ENCODE assay signal across 10 cellular contexts in genomic region chr3:9224490-9224889, GRCh38. TPM values are rescaled to one million over a fixed set of nuclear protein-coding genes. Genes with fewer than 3 reads are reported as not detected.
DNase-seq lines count a peak whose midpoint lies in the region; ATAC-seq and TF ChIP-seq lines count a peak whose summit lies in the region.
"Had no signal": no experiment of that assay in that cellular context is flagged by ENCODE, and none has a peak within 500 bp of the region (broad histone marks: within the 10 kb centered on the region; RNA-seq: fewer than 3 reads in every experiment).

No MANE protein-coding gene starts in this region.

- intact Hi-C loops in vagina (cut with DNase I), result no loop called here
- intact Hi-C loops in CD4-positive, alpha-beta memory T cell (cut with micrococcal nuclease), result no loop called here

- H3K27me3 ChIP-seq in foreskin keratinocyte (no peaks in the 10 kb centered on the region), vagina (no peaks in the 10 kb centered on the region)
- no peaks in the 10 kb centered on the region for H3K27me3 ChIP-seq in CD4-positive, alpha-beta memory T cell (ENCODE audit: insufficient read depth, low read length)

- TF ChIP-seq POLR2A in vagina (IDR thresholded peaks at IDR 0.05), result no peak

- H3K4me1 ChIP-seq in foreskin keratinocyte (no peaks in the 10 kb centered on the region), vagina (peaks cover 13% of the 10 kb centered on the region)
- no peaks in the 10 kb centered on the region for H3K4me1 ChIP-seq in CD4-positive, alpha-beta memory T cell (ENCODE audit: insufficient read depth, low read length)

- H3K27ac ChIP-seq in foreskin keratinocyte, result no peak overlapping the region
- no peak overlapping the region for H3K27ac ChIP-seq in vagina
- H3K27ac ChIP-seq in CD4-positive, alpha-beta memory T cell (ENCODE audit: low read depth, low read length), result no peak overlapping the region
- H3K27ac ChIP-seq: 22Rv1 had no signal

- H3K4me3 Mint-ChIP-seq in CD4-positive, alpha-beta memory T cell, result no peak overlapping the region
- H3K4me3 Mint-ChIP-seq: activated naive CD4-positive, alpha-beta T cell treated with anti-CD3 and anti-CD28 coated beads, Interleukin-2, amount 50 U/mL, for 24 hours had no signal

- H3K4me3 ChIP-seq in vagina, result no peak overlapping the region
- no peak overlapping the region for H3K4me3 ChIP-seq in CD4-positive, alpha-beta memory T cell (ENCODE audit: low read length in 2 of 2)

- no peaks in the 10 kb centered on the region for H3K36me3 Mint-ChIP-seq in CD4-positive, alpha-beta memory T cell

- no peak overlapping the region for H3K27ac Mint-ChIP-seq in CD4-positive, alpha-beta memory T cell
- H3K27ac Mint-ChIP-seq: activated naive CD4-positive, alpha-beta T cell treated with anti-CD3 and anti-CD28 coated beads, Interleukin-2, amount 50 U/mL, for 24 hours had no signal

- ATAC-seq in GM21576 (IDR thresholded peaks at IDR 0.05; ENCODE audit: unreplicated experiment) (peak; percentile 97), HG03521 (IDR thresholded peaks at IDR 0.05; ENCODE audit: unreplicated experiment) (peak; percentile 95), foreskin keratinocyte (peak; percentile 13)

- POLR2A ChIA-PET in CD4-positive, alpha-beta memory T cell (lab: Charles Lee; ENCODE audit: partially characterized antibody), result no interaction called here

- peaks cover 0 to 2% (median 0%) of the 10 kb centered on the region in 4 donors for H3K4me1 Mint-ChIP-seq in CD4-positive, alpha-beta memory T cell
- H3K4me1 Mint-ChIP-seq: activated naive CD4-positive, alpha-beta T cell treated with anti-CD3 and anti-CD28 coated beads, Interleukin-2, amount 50 U/mL, for 24 hours had no signal

- CTCF ChIA-PET in CD4-positive, alpha-beta memory T cell (lab: Charles Lee; ENCODE audit: partially characterized antibody), result no interaction called here

- no peaks in the 10 kb centered on the region for H3K9me3 ChIP-seq in vagina
- H3K9me3 ChIP-seq in CD4-positive, alpha-beta memory T cell (ENCODE audit: control insufficient read depth in 1 of 2, low read length in 2 of 2), result no peaks in the 10 kb centered on the region

- no peaks in the 10 kb centered on the region for H3K36me3 ChIP-seq in vagina
- no peaks in the 10 kb centered on the region for H3K36me3 ChIP-seq in CD4-positive, alpha-beta memory T cell (ENCODE audit: insufficient read depth, low read length)

- DNase-seq in DMS 273 (lab: John Stamatoyannopoulos, UW; ENCODE audit: unreplicated experiment) (peak; percentile 38), DMS 273 treated with DMSO at 0.1 percent for 48 hours (lab: John Stamatoyannopoulos, UW) (no peak), foreskin keratinocyte (no peak), vagina (ENCODE audit: extremely low spot score in 2 of 2) (no peak), SW480 (ENCODE audit: low spot score) (no peak)
- DNase-seq in CD4-positive, alpha-beta memory T cell, result no peak

- H3K9me3 Mint-ChIP-seq in CD4-positive, alpha-beta memory T cell, result no peaks in the 10 kb centered on the region
- H3K9me3 Mint-ChIP-seq: activated naive CD4-positive, alpha-beta T cell treated with anti-CD3 and anti-CD28 coated beads, Interleukin-2, amount 50 U/mL, for 24 hours had no signal

- peak; percentile 38 for TF ChIP-seq CTCF in foreskin keratinocyte (conservative IDR thresholded peaks at IDR 0.05)
- no peak for TF ChIP-seq CTCF in vagina (IDR thresholded peaks at IDR 0.05)

- peaks cover 0 to 1% of the 10 kb centered on the region in 2 donors for H3K27me3 Mint-ChIP-seq in CD4-positive, alpha-beta memory T cell
- H3K27me3 Mint-ChIP-seq: activated naive CD4-positive, alpha-beta T cell treated with anti-CD3 and anti-CD28 coated beads, Interleukin-2, amount 50 U/mL, for 24 hours had no signal

RNA-seq across cellular contexts. Expression of gene SRGAP3, which starts 25.0 kb away (rescaled TPM):
- total RNA-seq in foreskin keratinocyte (16.2 and 17.9 TPM in 2 replicates), vagina (20.6 TPM)
- 4.4 and 5.0 TPM in 2 replicates for polyA plus RNA-seq in foreskin keratinocyte
- 1 to 10 TPM; 2.2 to 2.4 TPM for total RNA-seq in CD4-positive, alpha-beta memory T cell
- 1 to 10 TPM in 1 of 2 donors, under 1 TPM in 1; 0.35 to 1.2 TPM for polyA plus RNA-seq in CD4-positive, alpha-beta memory T cell

Comparison
In these comparisons a context has a peak if more than half of its experiments do, and no peak if none do; other contexts are left out.
1. ATAC-seq: peak in every context shown above with its lines; median percentile 97 in GM21576; 95 in HG03521; 13 in foreskin keratinocyte.